Comparison of ENCODE assay signal across 9 cellular contexts in genomic region chr11:73271936-73272679, GRCh38. TPM values are rescaled to one million over a fixed set of nuclear protein-coding genes. Genes with fewer than 3 reads are reported as not detected.
DNase-seq lines count a peak whose midpoint lies in the region; ATAC-seq and TF ChIP-seq lines count a peak whose summit lies in the region.
"Had no signal": no experiment of that assay in that cellular context is flagged by ENCODE, and none has a peak within 500 bp of the region (broad histone marks: within the 10 kb centered on the region; RNA-seq: fewer than 3 reads in every experiment).

TSS of gene P2RY6 (plus strand) at chr11:73272338. CDS start at chr11:73296519, 24,181 bp downstream.

- H3K4me1 Mint-ChIP-seq in type B pancreatic cell (ENCODE audit: unreplicated experiment) = peaks cover 43% of the 10 kb centered on the region

- peaks cover 0 to 33% of the 10 kb centered on the region in 2 donors for H3K4me1 ChIP-seq in right atrium auricular region

- no peaks in the 10 kb centered on the region for H3K36me3 ChIP-seq in right atrium auricular region

- H3K27ac Mint-ChIP-seq in type B pancreatic cell = peak within 1 kb of the TSS; percentile 91
- H3K27ac Mint-ChIP-seq: nephron had no signal

- H3K27me3 Mint-ChIP-seq in type B pancreatic cell = no peaks in the 10 kb centered on the region

- H3K4me3 Mint-ChIP-seq in type B pancreatic cell = peak within 1 kb of the TSS; percentile 69
- H3K4me3 Mint-ChIP-seq: nephron had no signal

- H3K27ac ChIP-seq in right atrium auricular region = peak within 1 kb of the TSS in 1 of 2 donors; percentile 35

- no peak for ATAC-seq in HG03108 (IDR thresholded peaks at IDR 0.05; ENCODE audit: unreplicated experiment)

- no peaks in the 10 kb centered on the region for H3K36me3 Mint-ChIP-seq in type B pancreatic cell

- TF ChIP-seq CTCF in right atrium auricular region (IDR thresholded peaks at IDR 0.05) = no peak
- no peak for TF ChIP-seq CTCF in type B pancreatic cell (conservative IDR thresholded peaks at IDR 0.05)

- no peaks in the 10 kb centered on the region for H3K27me3 ChIP-seq in right atrium auricular region

- H3K9me3 ChIP-seq in right atrium auricular region = no peaks in the 10 kb centered on the region

- H3K9me3 Mint-ChIP-seq in type B pancreatic cell = no peaks in the 10 kb centered on the region
- H3K9me3 Mint-ChIP-seq: nephron had no signal

- DNase-seq in AG20443 (ENCODE audit: low spot score) (peak; percentile 61), HuH-7 (ENCODE audit: low spot score) (peak; percentile 47), SKM-1 (lab: John Stamatoyannopoulos, UW; ENCODE audit: unreplicated experiment) (peak; percentile 98), right atrium auricular region (ENCODE audit: low spot score) (no peak), type B pancreatic cell (ENCODE audit: extremely low spot score, unreplicated experiment) (no peak), GM19240 (ENCODE audit: insufficient read length, low spot score) (no peak)
- DNase-seq in stimulated activated CD4-positive, alpha-beta T cell treated with anti-CD3 and anti-CD28 coated beads, Interleukin-4, amount 100 ng/mL, for 24 hours = no peak

- peak within 1 kb of the TSS; percentile 3 to 15 for H3K4me3 ChIP-seq in right atrium auricular region

RNA-seq across cellular contexts. Expression of gene P2RY6, which starts in this region (rescaled TPM):
- 1 to 10 TPM in 1 of 2 donors, under 1 TPM in 1; 0.19 to 1.9 TPM for total RNA-seq in right atrium auricular region
- 3.0 and 14.8 TPM in 2 replicates for total RNA-seq in type B pancreatic cell (ENCODE audit: low replicate concordance)

Comparison
In these comparisons a context has a peak if more than half of its experiments do, and no peak if none do; other contexts are left out.
1. DNase-seq: peak in AG20443 (single experiment), HuH-7 (single experiment) and SKM-1 (single experiment); none in right atrium auricular region (single experiment), type B pancreatic cell (single experiment), stimulated activated CD4-positive, alpha-beta T cell treated with anti-CD3 and anti-CD28 coated beads, Interleukin-4, amount 100 ng/mL, for 24 hours (single experiment) and GM19240 (single experiment).